12 cellular contexts compared by ENCODE assay signal in genomic region chr7:135744938-135745701, GRCh38. TPM values are rescaled to one million over a fixed set of nuclear protein-coding genes. Genes with fewer than 3 reads are reported as not detected.
DNase-seq lines count a peak whose midpoint lies in the region; ATAC-seq, FAIRE-seq and TF ChIP-seq lines count a peak whose summit lies in the region.
"Had no signal": no experiment of that assay in that cellular context is flagged by ENCODE, and none has a peak within 500 bp of the region (broad histone marks: within the 10 kb centered on the region; RNA-seq: fewer than 3 reads in every experiment).

No MANE protein-coding gene starts in this region.

- H3K27ac ChIP-seq in A549 (0 out of 6 replicates have a peak overlapping the region, but pooled peaks of 1 of the 2 experiments have one; percentile 23), coronary artery (peak overlapping the region; percentile 60 to 93), neural progenitor cell (no peak overlapping the region)

- H3K4me3 ChIP-seq in A549 (no peak overlapping the region), coronary artery (peak overlapping the region; percentile 32), neural progenitor cell (no peak overlapping the region)

- H2AFZ ChIP-seq in neural progenitor cell (replicated peaks): no peak overlapping the region

- H3K4me1 ChIP-seq in A549: peaks cover 11% of the 10 kb centered on the region; the same call in 2 of the 3 replicates
- peaks cover 4% of the 10 kb centered on the region for H3K4me1 ChIP-seq in neural progenitor cell

- TF ChIP-seq RAD21 in A549 (conservative IDR thresholded peaks at IDR 0.05 in 1 of 2, IDR thresholded peaks at IDR 0.05 in 1 of 2): no peak

- H3K27me3 ChIP-seq in neural progenitor cell: no peaks in the 10 kb centered on the region

- DNase-seq in A549 (ENCODE audit: low read depth in 1 of 2, low spot score in 1 of 2): no peak
- peak; percentile 95 for DNase-seq in M059J (ENCODE audit: low read depth)
- DNase-seq in coronary artery (ENCODE audit: low spot score): no peak
- DNase-seq in neural progenitor cell (ENCODE audit: low spot score): no peak
- DNase-seq in activated naive CD4-positive, alpha-beta T cell (lab: John Stamatoyannopoulos, UW): no peak
- DNase-seq in NCI-H446 treated with DMSO at 0.1 percent for 48 hours (lab: John Stamatoyannopoulos, UW): no peak
- DNase-seq in glutamatergic neuron: no peak
- DNase-seq: activated CD4-positive, alpha-beta T cell treated with anti-CD3 and anti-CD28 coated beads, Interleukin-2, amount 50 U/mL, for 48 hours; activated naive CD8-positive, alpha-beta T cell treated with anti-CD3 and anti-CD28 coated beads, Interleukin-2, amount 50 U/mL, for 24 hours; naive B cell had no signal

- H3K4me2 ChIP-seq in A549: peak overlapping the region; percentile 9; the same call in 2 of the 3 replicates
- H3K4me2 ChIP-seq in neural progenitor cell: no peak overlapping the region

- ATAC-seq in A549 (peak in 1 of 2 experiments; percentile 12; a peak in 2 of 6 replicates), HG03442 (IDR thresholded peaks at IDR 0.05; ENCODE audit: unreplicated experiment) (no peak)
- ATAC-seq: activated naive CD8-positive, alpha-beta T cell treated with anti-CD3 and anti-CD28 coated beads, Interleukin-2, amount 50 U/mL, for 24 hours had no signal

- H3K9ac ChIP-seq in neural progenitor cell: no peak overlapping the region

- no peak for FAIRE-seq in A549 (lab: Jason Lieb, UNC)

- no peaks in the 10 kb centered on the region for H3K36me3 ChIP-seq in neural progenitor cell

- CTCF ChIA-PET in A549 (lab: Yijun Ruan, JAX): interaction anchor here (0.6 to 1.6 kb wide), 3 partner anchors 26 to 469 kb away, joined by 3 to 4 read pairs (median 4); no protein-coding TSS in a partner anchor

- H3K27ac Mint-ChIP-seq in neural progenitor cell: peak overlapping the region; percentile 10
- H3K27ac Mint-ChIP-seq in glutamatergic neuron (ENCODE audit: unreplicated experiment): no peak overlapping the region
- H3K27ac Mint-ChIP-seq: activated naive CD8-positive, alpha-beta T cell treated with anti-CD3 and anti-CD28 coated beads, Interleukin-2, amount 50 U/mL, for 24 hours; naive B cell had no signal

- peak overlapping the region; percentile 24 for H3K4me3 Mint-ChIP-seq in neural progenitor cell
- no peak overlapping the region for H3K4me3 Mint-ChIP-seq in glutamatergic neuron (ENCODE audit: unreplicated experiment)
- H3K4me3 Mint-ChIP-seq: activated naive CD8-positive, alpha-beta T cell treated with anti-CD3 and anti-CD28 coated beads, Interleukin-2, amount 50 U/mL, for 24 hours; naive B cell had no signal

- POLR2A ChIA-PET in A549 (lab: Yijun Ruan, JAX): no interaction called here

- H3F3A ChIP-seq in neural progenitor cell (ENCODE audit: low read depth): no peaks in the 10 kb centered on the region

- peaks cover 3% of the 10 kb centered on the region for H3K9me3 Mint-ChIP-seq in neural progenitor cell
- peaks cover 4% of the 10 kb centered on the region for H3K9me3 Mint-ChIP-seq in glutamatergic neuron (ENCODE audit: unreplicated experiment)
- H3K9me3 Mint-ChIP-seq: activated naive CD8-positive, alpha-beta T cell treated with anti-CD3 and anti-CD28 coated beads, Interleukin-2, amount 50 U/mL, for 24 hours had no signal

- H4K20me1 ChIP-seq in neural progenitor cell (ENCODE audit: low read depth): no peaks in the 10 kb centered on the region

- no peak for TF ChIP-seq EP300 in A549 (IDR thresholded peaks at IDR 0.05)

- peaks cover 12% of the 10 kb centered on the region for H3K4me1 Mint-ChIP-seq in neural progenitor cell
- H3K4me1 Mint-ChIP-seq in glutamatergic neuron (ENCODE audit: low read depth, unreplicated experiment): peaks cover 8% of the 10 kb centered on the region
- H3K4me1 Mint-ChIP-seq: activated naive CD8-positive, alpha-beta T cell treated with anti-CD3 and anti-CD28 coated beads, Interleukin-2, amount 50 U/mL, for 24 hours; naive B cell had no signal

- H3K27me3 Mint-ChIP-seq in neural progenitor cell (ENCODE audit: insufficient read depth, low read depth): peaks cover 19% of the 10 kb centered on the region
- H3K27me3 Mint-ChIP-seq in glutamatergic neuron (ENCODE audit: unreplicated experiment): no peaks in the 10 kb centered on the region

- no peak for TF ChIP-seq POLR2A in A549 (IDR thresholded peaks at IDR 0.05; ENCODE audit: low read length)

- TF ChIP-seq CTCF in A549 (IDR thresholded peaks at IDR 0.05) (no peak), coronary artery (IDR thresholded peaks at IDR 0.05) (no peak), neural progenitor cell (IDR thresholded peaks at IDR 0.05) (no peak), glutamatergic neuron (IDR thresholded peaks at IDR 0.05; ENCODE audit: partially characterized antibody, unreplicated experiment) (no peak)

- WGBS in A549 (ENCODE audit: missing lambda C conversion rate): 81% methylated on average over 8 of the region's 8 CpGs

- no peaks in the 10 kb centered on the region for H3K9me3 ChIP-seq in A549
- no peaks in the 10 kb centered on the region for H3K9me3 ChIP-seq in neural progenitor cell (ENCODE audit: low read depth)

- H3K36me3 Mint-ChIP-seq in neural progenitor cell: no peaks in the 10 kb centered on the region
- H3K36me3 Mint-ChIP-seq in glutamatergic neuron (ENCODE audit: unreplicated experiment): no peaks in the 10 kb centered on the region

- no peaks in the 10 kb centered on the region for H3K79me2 ChIP-seq in neural progenitor cell (ENCODE audit: low read depth)

TF ChIP-seq in A549, 52 proteins besides CTCF, POLR2A, EP300 and RAD21:
- TF ChIP-seq EHMT2 (IDR thresholded peaks at IDR 0.05; ENCODE audit: low read depth) (no peak), SMC3 (IDR thresholded peaks at IDR 0.05) (no peak), SREBF2 (IDR thresholded peaks at IDR 0.05) (no peak), ZC3H11A (IDR thresholded peaks at IDR 0.05) (no peak), NPAS2 (CRISPR knock-in tag; IDR thresholded peaks at IDR 0.05; ENCODE audit: borderline replicate concordance) (no peak), ELK1 (IDR thresholded peaks at IDR 0.05; ENCODE audit: low read depth, low read length) (no peak), RFX5 (IDR thresholded peaks at IDR 0.05) (no peak), ESRRA (IDR thresholded peaks at IDR 0.05; ENCODE audit: borderline replicate concordance, low read length) (no peak)

RNA-seq across cellular contexts. Expression of gene FAM180A, which starts 3.5 kb away (rescaled TPM):
- not detected in 2 replicates for polyA plus RNA-seq in A549 (2011; rRNA removed)
- polyA plus RNA-seq in A549 (2012; cell fraction: cytosol; rRNA removed): not detected in 2 replicates
- polyA plus RNA-seq in A549 (2012; cell fraction: nucleus; rRNA removed): not detected in 2 replicates
- not detected in 3 replicates for polyA plus RNA-seq in A549 (2017; fragmentation: RNase III; extraction: RNeasy Plus Mini Kit Qiagen cat#74134 plus additional on column Dnase treatment)
- not detected in 2 replicates for polyA minus RNA-seq in A549 (2011; rRNA and poly(A)+ RNA removed)
- 1.9 and 3.4 TPM in 2 replicates for total RNA-seq in M059J (2014; rRNA removed; shearing (Covaris generic))
- not detected in 2 replicates for total RNA-seq in neural progenitor cell (ENCODE audit: low replicate concordance)
- not detected for total RNA-seq in glutamatergic neuron (ENCODE audit: unreplicated experiment)
- total RNA-seq: temporal lobe had no signal

RNA-seq across cellular contexts. Expression of gene SLC13A4, which starts 17.1 kb away (rescaled TPM):
- polyA plus RNA-seq in A549 (2011; rRNA removed) (not detected in 2 replicates), A549 (2017; fragmentation: RNase III; extraction: RNeasy Plus Mini Kit Qiagen cat#74134 plus additional on column Dnase treatment) (not detected in 3 replicates)
- polyA plus RNA-seq in A549 (2012; cell fraction: cytosol; rRNA removed): not detected in 2 replicates
- polyA plus RNA-seq in A549 (2012; cell fraction: nucleus; rRNA removed): not detected in 2 replicates
- polyA minus RNA-seq in A549 (2011; rRNA and poly(A)+ RNA removed): not detected in 2 replicates
- total RNA-seq in M059J (2014; rRNA removed; shearing (Covaris generic)): 0.52 TPM in 1 of 2 replicates, not detected in the other
- total RNA-seq in neural progenitor cell (ENCODE audit: low replicate concordance) (0.28 and 1.9 TPM in 2 replicates), glutamatergic neuron (ENCODE audit: unreplicated experiment) (not detected)
